ENCODE assay signal across 13 cellular contexts in the genomic region with DNA sequence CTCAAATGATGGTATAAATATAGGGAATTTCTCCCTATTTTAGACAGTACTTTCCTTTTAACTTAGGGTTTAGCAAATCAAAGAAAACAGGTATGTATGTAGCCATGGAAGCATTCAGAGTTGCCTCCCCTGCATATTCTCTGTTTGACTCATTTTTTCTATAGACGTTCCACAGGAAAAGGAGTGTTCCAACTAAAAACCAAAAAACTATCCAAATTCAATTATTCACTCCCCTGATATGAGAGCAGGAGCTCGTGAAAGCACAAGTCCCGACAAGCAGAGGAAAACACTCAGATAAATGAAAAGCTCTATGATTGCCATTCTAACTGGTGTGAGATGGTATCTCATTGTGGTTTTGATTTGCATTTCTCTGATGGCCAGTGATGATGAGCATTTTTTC.
"Had no signal": no experiment of that assay in that cellular context is flagged by ENCODE, and none has a peak within 500 bp of the region (broad histone marks: within the 10 kb centered on the region; RNA-seq: fewer than 3 reads in every experiment).

No MANE protein-coding gene starts in this region.

- H3K27ac Mint-ChIP-seq: nephron progenitor cell; stimulated activated naive CD8-positive, alpha-beta T cell treated with anti-CD3 and anti-CD28 coated beads, Interleukin-15, amount 100 ng/mL, for 72 hours had no signal

- H3K9me3 Mint-ChIP-seq: stimulated activated naive CD8-positive, alpha-beta T cell treated with anti-CD3 and anti-CD28 coated beads, Interleukin-15, amount 100 ng/mL, for 72 hours had no signal

- H3K4me3 ChIP-seq: cardiac muscle cell, gastroesophageal sphincter, ovary, thoracic aorta had no signal

- H3K4me1 Mint-ChIP-seq: nephron progenitor cell; stimulated activated naive CD8-positive, alpha-beta T cell treated with anti-CD3 and anti-CD28 coated beads, Interleukin-15, amount 100 ng/mL, for 72 hours had no signal

- FAIRE-seq: endometrium had no signal

- H3K36me3 ChIP-seq: cardiac muscle cell, gastroesophageal sphincter, ovary, thoracic aorta had no signal

- H3K4me1 ChIP-seq: gastroesophageal sphincter had no signal

- H3K9me3 ChIP-seq: ovary, thoracic aorta had no signal

- H3K27me3 ChIP-seq: cardiac muscle cell, gastroesophageal sphincter, ovary had no signal

- ATAC-seq: gastroesophageal sphincter; left ventricle myocardium superior; stimulated activated naive CD8-positive, alpha-beta T cell treated with anti-CD3 and anti-CD28 coated beads, Interleukin-15, amount 100 ng/mL, for 72 hours had no signal

- DNase-seq: activated CD4-positive, alpha-beta T cell treated with anti-CD3 and anti-CD28 coated beads, Interleukin-2, amount 50 U/mL, for 1 hour; activated naive CD4-positive, alpha-beta T cell treated with anti-CD3 and anti-CD28 coated beads, Interleukin-2, amount 50 U/mL, for 16 hours; activated T-cell treated with anti-CD3 and anti-CD28 coated beads, Interleukin-2, amount 50 U/mL, for 1 hour; amniotic stem cell; left ventricle myocardium superior; nephron progenitor cell; ovary; stimulated activated CD4-positive, alpha-beta T cell treated with anti-CD3 and anti-CD28 coated beads, Interleukin-4, amount 100 ng/mL, for 1 hour; stimulated activated naive CD8-positive, alpha-beta T cell treated with anti-CD3 and anti-CD28 coated beads, Interleukin-15, amount 100 ng/mL, for 72 hours had no signal

- H3K27ac ChIP-seq: cardiac muscle cell, gastroesophageal sphincter, ovary, thoracic aorta had no signal

- H3K4me3 Mint-ChIP-seq: nephron progenitor cell; stimulated activated naive CD8-positive, alpha-beta T cell treated with anti-CD3 and anti-CD28 coated beads, Interleukin-15, amount 100 ng/mL, for 72 hours had no signal
